23 cellular contexts compared by ENCODE assay signal in the genomic region with DNA sequence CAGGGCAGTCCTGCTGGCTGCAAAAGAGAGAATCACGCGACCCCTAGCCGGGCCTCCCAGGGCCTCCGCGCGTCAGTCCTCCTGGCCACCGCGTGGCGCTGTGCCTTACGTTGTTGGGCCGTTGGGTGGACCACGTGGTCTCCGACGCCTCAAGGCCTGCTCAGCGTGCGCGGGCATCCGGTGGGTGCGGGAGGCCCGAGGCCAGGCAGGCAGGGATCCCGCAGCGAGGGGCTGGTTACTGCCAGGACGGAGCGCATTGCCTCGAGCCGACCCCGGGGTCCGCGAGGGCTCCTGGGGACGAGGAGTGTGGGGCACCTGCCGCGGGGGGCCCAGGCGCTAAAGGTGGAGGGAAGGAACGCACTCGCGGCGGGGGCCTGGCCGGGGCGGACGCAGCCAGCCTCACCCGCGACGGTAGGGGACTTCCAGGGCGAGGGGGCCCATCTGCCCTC. TPM values are rescaled to one million over a fixed set of nuclear protein-coding genes. Genes with fewer than 3 reads are reported as not detected.
DNase-seq lines count a peak whose midpoint lies in the region; ATAC-seq, FAIRE-seq and TF ChIP-seq lines count a peak whose summit lies in the region.
"Had no signal": no experiment of that assay in that cellular context is flagged by ENCODE, and none has a peak within 500 bp of the region (broad histone marks: within the 10 kb centered on the region; RNA-seq: fewer than 3 reads in every experiment).

A gene with protein sequence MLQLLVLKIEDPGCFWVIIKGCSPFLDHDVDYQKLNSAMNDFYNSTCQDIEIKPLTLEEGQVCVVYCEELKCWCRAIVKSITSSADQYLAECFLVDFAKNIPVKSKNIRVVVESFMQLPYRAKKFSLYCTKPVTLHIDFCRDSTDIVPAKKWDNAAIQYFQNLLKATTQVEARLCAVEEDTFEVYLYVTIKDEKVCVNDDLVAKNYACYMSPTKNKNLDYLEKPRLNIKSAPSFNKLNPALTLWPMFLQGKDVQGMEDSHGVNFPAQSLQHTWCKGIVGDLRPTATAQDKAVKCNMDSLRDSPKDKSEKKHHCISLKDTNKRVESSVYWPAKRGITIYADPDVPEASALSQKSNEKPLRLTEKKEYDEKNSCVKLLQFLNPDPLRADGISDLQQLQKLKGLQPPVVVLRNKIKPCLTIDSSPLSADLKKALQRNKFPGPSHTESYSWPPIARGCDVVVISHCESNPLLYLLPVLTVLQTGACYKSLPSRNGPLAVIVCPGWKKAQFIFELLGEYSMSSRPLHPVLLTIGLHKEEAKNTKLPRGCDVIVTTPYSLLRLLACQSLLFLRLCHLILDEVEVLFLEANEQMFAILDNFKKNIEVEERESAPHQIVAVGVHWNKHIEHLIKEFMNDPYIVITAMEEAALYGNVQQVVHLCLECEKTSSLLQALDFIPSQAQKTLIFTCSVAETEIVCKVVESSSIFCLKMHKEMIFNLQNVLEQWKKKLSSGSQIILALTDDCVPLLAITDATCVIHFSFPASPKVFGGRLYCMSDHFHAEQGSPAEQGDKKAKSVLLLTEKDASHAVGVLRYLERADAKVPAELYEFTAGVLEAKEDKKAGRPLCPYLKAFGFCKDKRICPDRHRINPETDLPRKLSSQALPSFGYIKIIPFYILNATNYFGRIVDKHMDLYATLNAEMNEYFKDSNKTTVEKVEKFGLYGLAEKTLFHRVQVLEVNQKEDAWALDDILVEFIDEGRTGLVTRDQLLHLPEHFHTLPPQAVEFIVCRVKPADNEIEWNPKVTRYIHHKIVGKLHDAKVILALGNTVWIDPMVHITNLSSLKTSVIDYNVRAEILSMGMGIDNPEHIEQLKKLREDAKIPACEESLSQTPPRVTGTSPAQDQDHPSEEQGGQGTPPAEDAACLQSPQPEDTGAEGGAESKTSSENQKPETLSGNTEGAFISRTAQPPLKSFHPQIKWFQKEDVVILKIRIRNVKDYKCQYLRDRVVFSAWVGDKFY (N-terminal part only) (plus strand): TSS at position 157 of the 449 bp plus-strand sequence. CDS start 306 bp downstream, outside the sequence.

- no peaks in the 10 kb centered on the region for H4K20me1 ChIP-seq in H1 (replicated peaks in 1 of 2; ENCODE audit: control insufficient read depth in 1 of 2, insufficient read depth in 2 of 2, low read length in 2 of 2)

- no peak within 1 kb of the TSS for H2AFZ ChIP-seq in H1 (ENCODE audit: low read length)

- no peak within 1 kb of the TSS for H3K23ac ChIP-seq in H1 (ENCODE audit: insufficient read length)

- H3K9ac ChIP-seq in H1 (replicated peaks in 1 of 4; ENCODE audit: extremely low read depth in 1 of 4, low read depth in 3 of 4, low read length in 3 of 4): no peak within 1 kb of the TSS

- H3K4me1 ChIP-seq in HEK293 (ENCODE audit: control insufficient read depth, insufficient read depth, low read length) (no peaks in the 10 kb centered on the region), H1 (replicated peaks in 1 of 4; ENCODE audit: control insufficient read depth in 3 of 4, insufficient read depth in 4 of 4, low read length in 3 of 4) (peaks cover 0 to 3% (median 1%) of the 10 kb centered on the region in 4 experiments; a peak in 2 of 7 replicates)
- H3K4me1 ChIP-seq: heart right ventricle, sigmoid colon, SJSA1, upper lobe of left lung had no signal

- 93% methylated on average over 28 of the region's 44 CpGs; no CpG with 5 or more reads in 1 of the 2 experiments for WGBS in H1 (ENCODE audit: extremely low coverage in 1 of 2, insufficient coverage in 1 of 2, insufficient read length in 1 of 2, insufficient replicate concordance in 2 of 2, low coverage in 1 of 2, low lambda C conversion rate in 2 of 2, missing lambda C conversion rate in 1 of 2), 2 experiments

- no peak for ATAC-seq in HG03442 (IDR thresholded peaks at IDR 0.05; ENCODE audit: unreplicated experiment)
- ATAC-seq: activated T-helper 17 cell treated with anti-CD3 and anti-CD28 coated beads, Interleukin-2, amount 50 U/mL, for 72 hours; left colon had no signal

- POLR2A ChIA-PET in HEK293 (lab: Yijun Ruan, JAX) (interaction anchor here (0.5 to 1.0 kb wide), 2 partner anchors 14 to 999 kb away, joined by 3 to 4 read pairs; no protein-coding TSS in a partner anchor), H1 (lab: Charles Lee; ENCODE audit: partially characterized antibody) (no interaction called here)

- DNase-seq in activated gamma-delta T cell treated with Interleukin-2 at 50 U/mL for 16 hours: peak; percentile 3
- DNase-seq in activated gamma-delta T cell (lab: John Stamatoyannopoulos, UW): no peak
- DNase-seq in H1 (ENCODE audit: low read depth in 1 of 2, low spot score in 2 of 2): peak; percentile 15 to 85
- peak; percentile 29 for DNase-seq in stimulated activated CD8-positive, alpha-beta memory T cell treated with anti-CD3 and anti-CD28 coated beads, Interleukin-4, amount 100 ng/mL, for 48 hours
- DNase-seq in RPMI8226: no peak
- DNase-seq in effector CD4-positive, alpha-beta T cell: no peak
- DNase-seq: activated CD8-positive, alpha-beta memory T cell treated with anti-CD3 and anti-CD28 coated beads for 24 hours; aorta; Karpas-422; left colon; NCI-H1417; nucleus accumbens; sigmoid colon; stimulated activated CD4-positive, alpha-beta T cell treated with anti-CD3 and anti-CD28 coated beads, Interleukin-2, amount 100 ng/mL, for 48 hours had no signal

- H3K79me2 ChIP-seq in H1 (ENCODE audit: control insufficient read depth in 1 of 2, insufficient read depth in 2 of 2, low read length in 2 of 2): no peaks in the 10 kb centered on the region

- H3K56ac ChIP-seq in H1 (replicated peaks; ENCODE audit: insufficient read length, low read depth, low read length): no peak within 1 kb of the TSS

- H3K23me2 ChIP-seq in H1 (ENCODE audit: low read depth, low read length): peaks cover 1% of the 10 kb centered on the region; the same call in 1 of the 2 replicates

- H3K27me3 ChIP-seq in H1 (replicated peaks in 1 of 4; ENCODE audit: control insufficient read depth in 3 of 4, extremely low read depth in 1 of 4, insufficient read depth in 3 of 4, low read length in 3 of 4): no peaks in the 10 kb centered on the region
- H3K27me3 ChIP-seq: esophagus muscularis mucosa, heart right ventricle, sigmoid colon, SJSA1, upper lobe of left lung had no signal

- no peak for TF ChIP-seq CTCF in HEK293 (tag by site-specific recombination; IDR thresholded peaks at IDR 0.05)
- peak; percentile 71 to 82 (median 80) for TF ChIP-seq CTCF in H1 (IDR thresholded peaks at IDR 0.05; ENCODE audit: control extremely low read depth in 1 of 3, insufficient read depth in 1 of 3, low read depth in 1 of 3, low read length in 3 of 3)

- H4K8ac ChIP-seq in H1 (ENCODE audit: extremely low read depth, insufficient read depth, low read length): peak within 1 kb of the TSS; percentile 69; the same call in 1 of the 2 replicates

- peak within 1 kb of the TSS; percentile 94 for H3K4ac ChIP-seq in H1 (replicated peaks; ENCODE audit: insufficient read length, low read depth, low read length)

- H2BK120ac ChIP-seq in H1 (replicated peaks; ENCODE audit: low read depth, low read length): no peak within 1 kb of the TSS

- no peak for TF ChIP-seq EP300 in H1 (IDR thresholded peaks at IDR 0.05; ENCODE audit: borderline replicate concordance in 1 of 2, low read depth in 2 of 2, low read length in 2 of 2)

- H3K36me3 ChIP-seq in HEK293 (ENCODE audit: control insufficient read depth in 2 of 2, insufficient read depth in 1 of 2, low read length in 2 of 2) (peaks cover 17 to 39% of the 10 kb centered on the region in 2 experiments), H1 (ENCODE audit: control insufficient read depth in 2 of 4, insufficient read depth in 4 of 4, low read length in 3 of 4) (no peaks in the 10 kb centered on the region)

- CTCF ChIA-PET in HEK293 (lab: Yijun Ruan, JAX) (interaction anchor here (0.7 to 1.3 kb wide), 2 partner anchors 16 to 31 kb away, joined by 3 read pairs; no protein-coding TSS in a partner anchor), H1 (lab: Charles Lee; ENCODE audit: partially characterized antibody) (interaction anchor here (0.6 to 1.8 kb wide), 4 partner anchors 14 to 182 kb away, joined by 3 to 6 read pairs (median 4); no protein-coding TSS in a partner anchor)

- no peak within 1 kb of the TSS for H3K27ac ChIP-seq in HEK293 (ENCODE audit: extremely low read depth, low read depth, low read length)
- no peak within 1 kb of the TSS for H3K27ac ChIP-seq in H1 (ENCODE audit: low read depth, low read length)
- H3K27ac ChIP-seq: esophagus muscularis mucosa, heart right ventricle, sigmoid colon, SJSA1, upper lobe of left lung had no signal

- no peak within 1 kb of the TSS for H2BK15ac ChIP-seq in H1 (ENCODE audit: low read length)

- no peak within 1 kb of the TSS for H3K4me2 ChIP-seq in H1 (ENCODE audit: insufficient read depth in 1 of 2, low read depth in 2 of 2, low read length in 2 of 2)

- TF ChIP-seq RAD21 in H1 (IDR thresholded peaks at IDR 0.05 in 1 of 2, conservative IDR thresholded peaks at IDR 0.05 in 1 of 2; ENCODE audit: low read depth in 2 of 2, low read length in 2 of 2): peak; percentile 29 to 53

- no peak within 1 kb of the TSS for H2BK5ac ChIP-seq in H1 (ENCODE audit: low read depth, low read length)

- H2BK20ac ChIP-seq in H1 (ENCODE audit: low read length): no peak within 1 kb of the TSS

- H3K9me3 ChIP-seq in HEK293 (ENCODE audit: control insufficient read depth, insufficient read depth, low read depth, low read length) (no peaks in the 10 kb centered on the region; the same call in 1 of the 2 replicates), H1 (ENCODE audit: insufficient read depth in 2 of 2, low read depth in 1 of 2, low read length in 1 of 2) (peaks cover 0 to 5% of the 10 kb centered on the region in 2 experiments; a peak in 1 of 4 replicates)
- H3K9me3 ChIP-seq: Caco-2, esophagus muscularis mucosa, sigmoid colon, SJSA1 had no signal

- H4K91ac ChIP-seq in H1 (replicated peaks; ENCODE audit: insufficient read length, low read length): no peak within 1 kb of the TSS

- no peak within 1 kb of the TSS for H3K4me3 ChIP-seq in HEK293 (ENCODE audit: low read depth, low read length)
- H3K4me3 ChIP-seq in H1 (ENCODE audit: extremely low read depth in 1 of 4, insufficient read depth in 2 of 4, low read depth in 3 of 4, low read length in 4 of 4): no peak within 1 kb of the TSS
- H3K4me3 ChIP-seq: esophagus muscularis mucosa, heart right ventricle, sigmoid colon, SJSA1, upper lobe of left lung had no signal

- no peak for FAIRE-seq in H1 (lab: Jason Lieb, UNC)
- FAIRE-seq: TTC549 had no signal

- no peak within 1 kb of the TSS for H4K5ac ChIP-seq in H1 (ENCODE audit: insufficient read length, low read depth, low read length)

- no peak within 1 kb of the TSS for H2BK12ac ChIP-seq in H1 (ENCODE audit: low read depth, low read length)

- no peaks in the 10 kb centered on the region for H3K79me1 ChIP-seq in H1 (ENCODE audit: low read depth, low read length)

- no peak within 1 kb of the TSS for H2AK5ac ChIP-seq in H1 (ENCODE audit: low read depth, low read length)

- no peak within 1 kb of the TSS for H3K14ac ChIP-seq in H1 (ENCODE audit: insufficient read length)

- TF ChIP-seq POLR2A in H1 (IDR thresholded peaks at IDR 0.05; ENCODE audit: control extremely low read depth in 1 of 2, low read depth in 2 of 2, low read length in 2 of 2): no peak

- H3K18ac ChIP-seq in H1 (ENCODE audit: extremely low read depth, low read length): no peak within 1 kb of the TSS; the same call in 1 of the 2 replicates

RNA-seq across cellular contexts. Expression of the gene that starts here (rescaled TPM):
- total RNA-seq in H1 (2021; fragmentation: NEBNext Ultra II Directional; extraction: Animal tissue kit (Norgen Biotek cat#: 25700)): 0.73 and 0.88 TPM in 2 replicates
- 0.36 and 0.39 TPM in 2 replicates for polyA plus RNA-seq in H1 (2011; rRNA removed)
- polyA plus RNA-seq in H1 (2011; cell fraction: cytosol; rRNA removed): 0.40 TPM
- 0.61 TPM for polyA plus RNA-seq in H1 (2011; cell fraction: nucleus; rRNA removed)
- 0.40 to 0.81 TPM (median 0.59 TPM) in 4 replicates for polyA plus RNA-seq in H1 (2012, experiment 1 of 2)
- 0.05 TPM for polyA plus RNA-seq in H1 (2012, experiment 2 of 2)
- polyA plus RNA-seq in H1 (2013, experiment 1 of 2): 0.63 TPM
- polyA plus RNA-seq in H1 (2013, experiment 2 of 2): 0.66 TPM
- 0.28 and 0.32 TPM in 2 replicates for polyA minus RNA-seq in H1 (2011; rRNA and poly(A)+ RNA removed)
- not detected for polyA minus RNA-seq in H1 (2011; cell fraction: cytosol; rRNA and poly(A)+ RNA removed)
- 0.40 TPM for polyA minus RNA-seq in H1 (2011; cell fraction: nucleus; rRNA and poly(A)+ RNA removed)

Comparison
In these comparisons a context has a peak if more than half of its experiments do, and no peak if none do; other contexts are left out.
1. DNase-seq: peak in activated gamma-delta T cell treated with Interleukin-2 at 50 U/mL for 16 hours (single experiment) and stimulated activated CD8-positive, alpha-beta memory T cell treated with anti-CD3 and anti-CD28 coated beads, Interleukin-4, amount 100 ng/mL, for 48 hours (single experiment); none in activated gamma-delta T cell (single experiment), RPMI8226 (single experiment) and effector CD4-positive, alpha-beta T cell (single experiment).
2. Peak in DNase-seq in H1; RNA of the gene not detected or under 1 TPM.